ENCODE assay signal across 8 cellular contexts in genomic region chr22:20206709-20207215, GRCh38. TPM values are rescaled to one million over a fixed set of nuclear protein-coding genes. Genes with fewer than 3 reads are reported as not detected.
DNase-seq lines count a peak whose midpoint lies in the region; ATAC-seq and TF ChIP-seq lines count a peak whose summit lies in the region.

No MANE protein-coding gene starts in this region.

- H3K27me3 ChIP-seq in ascending aorta (no peaks in the 10 kb centered on the region), lower lobe of right lung (ENCODE audit: low read depth) (no peaks in the 10 kb centered on the region)

- no peak for DNase-seq in GM12864 (ENCODE audit: low read depth)
- DNase-seq in HS-5 (ENCODE audit: low read depth) = peak; percentile 3
- DNase-seq in ascending aorta (ENCODE audit: low spot score in 2 of 2) = no peak
- peak; percentile 70 for DNase-seq in lower lobe of right lung
- DNase-seq in foreskin melanocyte = no peak
- no peak for DNase-seq in NCI-H1417 (lab: John Stamatoyannopoulos, UW)
- DNase-seq in NCI-H128 (lab: John Stamatoyannopoulos, UW; ENCODE audit: unreplicated experiment) = no peak

- H3K4me1 ChIP-seq in ascending aorta = peaks cover 6 to 31% of the 10 kb centered on the region in 2 donors
- H3K4me1 ChIP-seq in lower lobe of right lung = peaks cover 55% of the 10 kb centered on the region

- no peaks in the 10 kb centered on the region for H3K36me3 ChIP-seq in ascending aorta
- H3K36me3 ChIP-seq in lower lobe of right lung = no peaks in the 10 kb centered on the region

- TF ChIP-seq CTCF in GM12864 (IDR thresholded peaks at IDR 0.05; ENCODE audit: low read depth, low read length, missing control alignments) (no peak), ascending aorta (IDR thresholded peaks at IDR 0.05) (no peak), lower lobe of right lung (IDR thresholded peaks at IDR 0.05) (no peak)

- H3K9me3 ChIP-seq in ascending aorta = no peaks in the 10 kb centered on the region
- no peaks in the 10 kb centered on the region for H3K9me3 ChIP-seq in lower lobe of right lung

- intact Hi-C loops in ascending aorta (cut with DNase I) (no loop called here), lower lobe of right lung (cut with DNase I) (no loop called here)

- H3K4me3 ChIP-seq in GM12864 (ENCODE audit: low read depth, low read length) = peak overlapping the region; percentile 87
- peak overlapping the region; percentile 55 to 58 for H3K4me3 ChIP-seq in ascending aorta
- H3K4me3 ChIP-seq in lower lobe of right lung = peak overlapping the region; percentile 74

- H3K27ac ChIP-seq in ascending aorta = peak overlapping the region; percentile 37 to 54
- peak overlapping the region; percentile 91 for H3K27ac ChIP-seq in lower lobe of right lung

- peak; percentile 38 to 43 for ATAC-seq in lower lobe of right lung
- ATAC-seq in GM18520 (IDR thresholded peaks at IDR 0.05; ENCODE audit: unreplicated experiment) = no peak

RNA-seq across cellular contexts. Expression of gene CCDC188, which starts 55.9 kb away (rescaled TPM):
- total RNA-seq in ascending aorta (not detected), lower lobe of right lung (0.77 TPM)

Comparison
In these comparisons a context has a peak if more than half of its experiments do, and no peak if none do; other contexts are left out.
1. DNase-seq: peak in HS-5 (single experiment) and lower lobe of right lung (single experiment); none in GM12864 (single experiment), ascending aorta (0 of 2), foreskin melanocyte (single experiment), NCI-H1417 (0 of 3) and NCI-H128 (single experiment).
2. Peak in every context shown above with its lines, with median percentiles within 50 percentile points of each other: H3K4me3 ChIP-seq.